In genomic region chr20:49280463-49281058, GRCh38 we compare ENCODE assay signal across 8 cellular contexts. TPM values are rescaled to one million over a fixed set of nuclear protein-coding genes. Genes with fewer than 3 reads are reported as not detected.
DNase-seq lines count a peak whose midpoint lies in the region; ATAC-seq and TF ChIP-seq lines count a peak whose summit lies in the region.

No MANE protein-coding gene starts in this region.

- no peak for TF ChIP-seq CTCF in heart left ventricle (IDR thresholded peaks at IDR 0.05)
- no peak for TF ChIP-seq CTCF in activated CD8-positive, alpha-beta T cell treated with anti-CD3 and anti-CD28 coated beads for 36 hours (IDR thresholded peaks at IDR 0.05)
- no peak for TF ChIP-seq CTCF in thyroid gland (IDR thresholded peaks at IDR 0.05)
- TF ChIP-seq CTCF in GM10266 (IDR thresholded peaks at IDR 0.05; ENCODE audit: control insufficient read depth, insufficient read depth, low read depth, missing control alignments), result no peak

- H3K4me1 Mint-ChIP-seq in activated CD8-positive, alpha-beta T cell treated with anti-CD3 and anti-CD28 coated beads for 36 hours (ENCODE audit: low read depth), result peaks cover 56% of the 10 kb centered on the region

- H3K27me3 Mint-ChIP-seq in activated CD8-positive, alpha-beta T cell treated with anti-CD3 and anti-CD28 coated beads for 36 hours, result peaks cover 2% of the 10 kb centered on the region

- peaks cover 87% of the 10 kb centered on the region for H3K36me3 Mint-ChIP-seq in activated CD8-positive, alpha-beta T cell treated with anti-CD3 and anti-CD28 coated beads for 36 hours (ENCODE audit: low read depth)

- peaks cover 19 to 71% (median 42%) of the 10 kb centered on the region in 12 donors for H3K4me1 ChIP-seq in heart left ventricle
- H3K4me1 ChIP-seq in thyroid gland, result peaks cover 37 to 39% of the 10 kb centered on the region in 2 donors

- POLR2A ChIA-PET in activated CD8-positive, alpha-beta T cell treated with anti-CD3 and anti-CD28 coated beads for 36 hours (lab: Charles Lee), result interaction anchor here (0.6 to 8.4 kb wide), 25 partner anchors 8 to 832 kb away, joined by 3 to 148 read pairs (median 6); partner anchors contain the start of genes CSE1L, DDX27, STAU1 and UBE2V1

- intact Hi-C loops in heart left ventricle (cut with DNase I) (no loop called here), cardiac septum (cut with DNase I) (no loop called here), thyroid gland (cut with DNase I) (no loop called here)
- intact Hi-C loops in activated CD8-positive, alpha-beta T cell treated with anti-CD3 and anti-CD28 coated beads for 36 hours (cut with micrococcal nuclease), result no loop called here

- H3K36me3 ChIP-seq in heart left ventricle (peaks cover 16 to 73% (median 62%) of the 10 kb centered on the region in 9 donors), thyroid gland (peaks cover 47 to 58% of the 10 kb centered on the region in 2 donors)

- DNase-seq in heart left ventricle (no peak), cardiac septum (ENCODE audit: low spot score) (no peak), thyroid gland (no peak), GM10266 (ENCODE audit: extremely low spot score) (no peak), D341Med (ENCODE audit: low spot score) (no peak)
- DNase-seq in activated CD8-positive, alpha-beta T cell treated with anti-CD3 and anti-CD28 coated beads for 36 hours, result no peak

- 62 to 71% (median 67%) methylated on average over 6 of the region's 6 CpGs for WGBS in heart left ventricle, 4 donors
- WGBS in thyroid gland, 2 donors, result 67 to 77% methylated on average over 6 of the region's 6 CpGs

- no peaks in the 10 kb centered on the region for H3K27me3 ChIP-seq in heart left ventricle
- no peaks in the 10 kb centered on the region for H3K27me3 ChIP-seq in thyroid gland

- H3K4me3 ChIP-seq in heart left ventricle (peak overlapping the region in 9 of 12 donors; percentile 64 to 90 (median 79)), iPS-18c (ENCODE audit: insufficient read depth, low read depth, low read length) (peak overlapping the region; percentile 97), thyroid gland (replicated peaks in 1 of 3) (peak overlapping the region in 1 of 3 donors; percentile 88)

- peak overlapping the region; percentile 100 for H3K4me3 Mint-ChIP-seq in activated CD8-positive, alpha-beta T cell treated with anti-CD3 and anti-CD28 coated beads for 36 hours

- H3K9me3 ChIP-seq in heart left ventricle (peaks cover 0 to 58% (median 18%) of the 10 kb centered on the region in 12 donors), iPS-18c (ENCODE audit: control insufficient read depth, insufficient read depth, low read length) (peaks cover 5% of the 10 kb centered on the region), thyroid gland (no peaks in the 10 kb centered on the region)

- peak overlapping the region in 2 of 12 donors; percentile 16 to 99 for H3K27ac ChIP-seq in heart left ventricle
- H3K27ac ChIP-seq in thyroid gland, result peak overlapping the region in 2 of 3 donors; percentile 14 to 27

- no peak for TF ChIP-seq POLR2A in heart left ventricle (IDR thresholded peaks at IDR 0.05)
- no peak for TF ChIP-seq POLR2A in thyroid gland (IDR thresholded peaks at IDR 0.05)

- peaks cover 18% of the 10 kb centered on the region for H3K9me3 Mint-ChIP-seq in activated CD8-positive, alpha-beta T cell treated with anti-CD3 and anti-CD28 coated beads for 36 hours

- CTCF ChIA-PET in activated CD8-positive, alpha-beta T cell treated with anti-CD3 and anti-CD28 coated beads for 36 hours (lab: Charles Lee), result interaction anchor here (0.7 to 1.8 kb wide), 3 partner anchors 33 to 63 kb away, joined by 3 to 9 read pairs (median 6); no protein-coding TSS in a partner anchor

- ATAC-seq in heart left ventricle (no peak), HG03378 (IDR thresholded peaks at IDR 0.05; ENCODE audit: unreplicated experiment) (no peak)
- no peak for ATAC-seq in activated CD8-positive, alpha-beta T cell treated with anti-CD3 and anti-CD28 coated beads for 36 hours

- peak overlapping the region; percentile 100 for H3K27ac Mint-ChIP-seq in activated CD8-positive, alpha-beta T cell treated with anti-CD3 and anti-CD28 coated beads for 36 hours

RNA-seq across cellular contexts. Expression of gene ZNFX1, which starts 2.7 kb away (rescaled TPM):
- total RNA-seq in heart left ventricle, result 10 to 100 TPM; 18.2 to 55.8 (median 26.8) TPM
- polyA plus RNA-seq in heart left ventricle, result 10 to 100 TPM in 1 of 2 donors, 1 to 10 TPM in 1; 6.4 to 16.2 TPM
- total RNA-seq in cardiac septum, result 24.0 TPM
- 10 to 100 TPM; 27.4 to 27.7 TPM for total RNA-seq in activated CD8-positive, alpha-beta T cell treated with anti-CD3 and anti-CD28 coated beads for 36 hours
- 10 to 100 TPM; 39.8 to 52.2 (median 46.3) TPM for total RNA-seq in thyroid gland
